1 cellular context compared by ENCODE assay signal in the genomic region with DNA sequence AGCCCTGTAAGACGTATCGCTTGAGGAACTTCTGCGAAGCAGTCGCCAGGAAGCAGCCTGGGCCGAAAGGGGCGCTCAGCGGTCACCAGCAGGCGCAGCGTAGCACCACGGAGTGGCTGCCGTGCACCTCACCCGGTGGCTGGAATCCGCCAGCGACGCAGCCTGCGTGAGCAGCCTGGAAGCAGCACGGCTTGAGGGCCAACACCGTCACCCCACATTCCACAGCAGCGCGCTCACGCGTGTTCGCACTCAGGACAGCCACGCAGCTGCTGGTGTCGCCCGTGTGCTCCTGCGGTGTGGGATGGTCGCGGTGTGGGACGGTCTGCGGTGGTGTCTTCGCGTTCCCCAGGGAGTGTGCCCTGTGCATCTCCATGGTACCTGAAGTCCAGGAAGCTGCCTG.
TF ChIP-seq lines count a peak whose summit lies in the region.

No MANE protein-coding gene starts in this region.

TF ChIP-seq in GM23338, 12 proteins besides CTCF, POLR2A, EP300 and RAD21:
- TF ChIP-seq, protein P1, sequence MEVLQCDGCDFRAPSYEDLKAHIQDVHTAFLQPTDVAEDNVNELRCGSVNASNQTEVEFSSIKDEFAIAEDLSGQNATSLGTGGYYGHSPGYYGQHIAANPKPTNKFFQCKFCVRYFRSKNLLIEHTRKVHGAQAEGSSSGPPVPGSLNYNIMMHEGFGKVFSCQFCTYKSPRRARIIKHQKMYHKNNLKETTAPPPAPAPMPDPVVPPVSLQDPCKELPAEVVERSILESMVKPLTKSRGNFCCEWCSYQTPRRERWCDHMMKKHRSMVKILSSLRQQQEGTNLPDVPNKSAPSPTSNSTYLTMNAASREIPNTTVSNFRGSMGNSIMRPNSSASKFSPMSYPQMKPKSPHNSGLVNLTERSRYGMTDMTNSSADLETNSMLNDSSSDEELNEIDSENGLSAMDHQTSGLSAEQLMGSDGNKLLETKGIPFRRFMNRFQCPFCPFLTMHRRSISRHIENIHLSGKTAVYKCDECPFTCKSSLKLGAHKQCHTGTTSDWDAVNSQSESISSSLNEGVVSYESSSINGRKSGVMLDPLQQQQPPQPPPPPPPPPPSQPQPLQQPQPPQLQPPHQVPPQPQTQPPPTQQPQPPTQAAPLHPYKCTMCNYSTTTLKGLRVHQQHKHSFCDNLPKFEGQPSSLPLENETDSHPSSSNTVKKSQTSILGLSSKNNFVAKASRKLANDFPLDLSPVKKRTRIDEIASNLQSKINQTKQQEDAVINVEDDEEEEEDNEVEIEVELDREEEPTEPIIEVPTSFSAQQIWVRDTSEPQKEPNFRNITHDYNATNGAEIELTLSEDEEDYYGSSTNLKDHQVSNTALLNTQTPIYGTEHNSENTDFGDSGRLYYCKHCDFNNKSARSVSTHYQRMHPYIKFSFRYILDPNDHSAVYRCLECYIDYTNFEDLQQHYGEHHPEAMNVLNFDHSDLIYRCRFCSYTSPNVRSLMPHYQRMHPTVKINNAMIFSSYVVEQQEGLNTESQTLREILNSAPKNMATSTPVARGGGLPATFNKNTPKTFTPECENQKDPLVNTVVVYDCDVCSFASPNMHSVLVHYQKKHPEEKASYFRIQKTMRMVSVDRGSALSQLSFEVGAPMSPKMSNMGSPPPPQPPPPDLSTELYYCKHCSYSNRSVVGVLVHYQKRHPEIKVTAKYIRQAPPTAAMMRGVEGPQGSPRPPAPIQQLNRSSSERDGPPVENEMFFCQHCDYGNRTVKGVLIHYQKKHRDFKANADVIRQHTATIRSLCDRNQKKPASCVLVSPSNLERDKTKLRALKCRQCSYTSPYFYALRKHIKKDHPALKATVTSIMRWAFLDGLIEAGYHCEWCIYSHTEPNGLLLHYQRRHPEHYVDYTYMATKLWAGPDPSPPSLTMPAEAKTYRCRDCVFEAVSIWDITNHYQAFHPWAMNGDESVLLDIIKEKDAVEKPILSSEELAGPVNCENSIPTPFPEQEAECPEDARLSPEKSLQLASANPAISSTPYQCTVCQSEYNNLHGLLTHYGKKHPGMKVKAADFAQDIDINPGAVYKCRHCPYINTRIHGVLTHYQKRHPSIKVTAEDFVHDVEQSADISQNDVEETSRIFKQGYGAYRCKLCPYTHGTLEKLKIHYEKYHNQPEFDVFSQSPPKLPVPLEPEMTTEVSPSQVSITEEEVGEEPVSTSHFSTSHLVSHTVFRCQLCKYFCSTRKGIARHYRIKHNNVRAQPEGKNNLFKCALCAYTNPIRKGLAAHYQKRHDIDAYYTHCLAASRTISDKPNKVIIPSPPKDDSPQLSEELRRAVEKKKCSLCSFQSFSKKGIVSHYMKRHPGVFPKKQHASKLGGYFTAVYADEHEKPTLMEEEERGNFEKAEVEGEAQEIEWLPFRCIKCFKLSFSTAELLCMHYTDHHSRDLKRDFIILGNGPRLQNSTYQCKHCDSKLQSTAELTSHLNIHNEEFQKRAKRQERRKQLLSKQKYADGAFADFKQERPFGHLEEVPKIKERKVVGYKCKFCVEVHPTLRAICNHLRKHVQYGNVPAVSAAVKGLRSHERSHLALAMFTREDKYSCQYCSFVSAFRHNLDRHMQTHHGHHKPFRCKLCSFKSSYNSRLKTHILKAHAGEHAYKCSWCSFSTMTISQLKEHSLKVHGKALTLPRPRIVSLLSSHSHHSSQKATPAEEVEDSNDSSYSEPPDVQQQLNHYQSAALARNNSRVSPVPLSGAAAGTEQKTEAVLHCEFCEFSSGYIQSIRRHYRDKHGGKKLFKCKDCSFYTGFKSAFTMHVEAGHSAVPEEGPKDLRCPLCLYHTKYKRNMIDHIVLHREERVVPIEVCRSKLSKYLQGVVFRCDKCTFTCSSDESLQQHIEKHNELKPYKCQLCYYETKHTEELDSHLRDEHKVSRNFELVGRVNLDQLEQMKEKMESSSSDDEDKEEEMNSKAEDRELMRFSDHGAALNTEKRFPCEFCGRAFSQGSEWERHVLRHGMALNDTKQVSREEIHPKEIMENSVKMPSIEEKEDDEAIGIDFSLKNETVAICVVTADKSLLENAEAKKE (CRISPR knock-in tag; IDR thresholded peaks at IDR 0.05) = no peak
- TF ChIP-seq, protein P2, sequence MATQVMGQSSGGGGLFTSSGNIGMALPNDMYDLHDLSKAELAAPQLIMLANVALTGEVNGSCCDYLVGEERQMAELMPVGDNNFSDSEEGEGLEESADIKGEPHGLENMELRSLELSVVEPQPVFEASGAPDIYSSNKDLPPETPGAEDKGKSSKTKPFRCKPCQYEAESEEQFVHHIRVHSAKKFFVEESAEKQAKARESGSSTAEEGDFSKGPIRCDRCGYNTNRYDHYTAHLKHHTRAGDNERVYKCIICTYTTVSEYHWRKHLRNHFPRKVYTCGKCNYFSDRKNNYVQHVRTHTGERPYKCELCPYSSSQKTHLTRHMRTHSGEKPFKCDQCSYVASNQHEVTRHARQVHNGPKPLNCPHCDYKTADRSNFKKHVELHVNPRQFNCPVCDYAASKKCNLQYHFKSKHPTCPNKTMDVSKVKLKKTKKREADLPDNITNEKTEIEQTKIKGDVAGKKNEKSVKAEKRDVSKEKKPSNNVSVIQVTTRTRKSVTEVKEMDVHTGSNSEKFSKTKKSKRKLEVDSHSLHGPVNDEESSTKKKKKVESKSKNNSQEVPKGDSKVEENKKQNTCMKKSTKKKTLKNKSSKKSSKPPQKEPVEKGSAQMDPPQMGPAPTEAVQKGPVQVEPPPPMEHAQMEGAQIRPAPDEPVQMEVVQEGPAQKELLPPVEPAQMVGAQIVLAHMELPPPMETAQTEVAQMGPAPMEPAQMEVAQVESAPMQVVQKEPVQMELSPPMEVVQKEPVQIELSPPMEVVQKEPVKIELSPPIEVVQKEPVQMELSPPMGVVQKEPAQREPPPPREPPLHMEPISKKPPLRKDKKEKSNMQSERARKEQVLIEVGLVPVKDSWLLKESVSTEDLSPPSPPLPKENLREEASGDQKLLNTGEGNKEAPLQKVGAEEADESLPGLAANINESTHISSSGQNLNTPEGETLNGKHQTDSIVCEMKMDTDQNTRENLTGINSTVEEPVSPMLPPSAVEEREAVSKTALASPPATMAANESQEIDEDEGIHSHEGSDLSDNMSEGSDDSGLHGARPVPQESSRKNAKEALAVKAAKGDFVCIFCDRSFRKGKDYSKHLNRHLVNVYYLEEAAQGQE (IDR thresholded peaks at IDR 0.05; ENCODE audit: unreplicated experiment) = no peak
TF ChIP-seq in GM23338: peak in this region for 0.
